8 cellular contexts compared by ENCODE assay signal in genomic region chr11:117183178-117183577, GRCh38. TPM values are rescaled to one million over a fixed set of nuclear protein-coding genes. Genes with fewer than 3 reads are reported as not detected.
A peak's percentile ranks its signal among the peaks of the same experiment; 100 is the strongest.
DNase-seq lines count a peak whose midpoint lies in the region; ATAC-seq and TF ChIP-seq lines count a peak whose summit lies in the region.
"Not testable (repeated sequence)": the region's sequence is repeated elsewhere in the genome, so short reads cannot be mapped to it uniquely, and the experiment has no call there.

No MANE protein-coding gene starts in this region.

- ATAC-seq in stimulated activated effector memory CD8-positive, alpha-beta T cell treated with anti-CD3 and anti-CD28 coated beads, Interleukin-12 subunit alpha, Interleukin-12 subunit beta, amount 100 ng/mL, for 72 hours, result not testable (repeated sequence)

- H3K4me3 ChIP-seq in coronary artery, right atrium auricular region, prostate gland, stomach: not testable (repeated sequence)

- POLR2A ChIA-PET in activated CD4-positive, alpha-beta memory T cell treated with anti-CD3 and anti-CD28 coated beads for 36 hours (lab: Charles Lee), result not testable (repeated sequence)

- H3K36me3 Mint-ChIP-seq in IgD-negative memory B cell; activated CD4-positive, alpha-beta memory T cell treated with anti-CD3 and anti-CD28 coated beads for 36 hours: not testable (repeated sequence)
- peaks cover 14% of the 10 kb centered on the region for H3K36me3 Mint-ChIP-seq in stimulated activated effector memory CD8-positive, alpha-beta T cell treated with anti-CD3 and anti-CD28 coated beads, Interleukin-12 subunit alpha, Interleukin-12 subunit beta, amount 100 ng/mL, for 72 hours

- not testable (repeated sequence) for H3K9me3 ChIP-seq in right atrium auricular region, prostate gland, stomach

- DNase-seq in activated CD4-positive, alpha-beta memory T cell treated with anti-CD3 and anti-CD28 coated beads for 36 hours, result peak; percentile 4
- peak; percentile 11 for DNase-seq in activated T-cell treated with anti-CD3 and anti-CD28 coated beads, Interleukin-2, amount 50 U/mL, for 1 hour
- peak; percentile 17 for DNase-seq in coronary artery (ENCODE audit: low spot score)
- DNase-seq in right atrium auricular region (ENCODE audit: low spot score), result peak; percentile 40
- not testable (repeated sequence) for DNase-seq in prostate gland (ENCODE audit: low spot score); stimulated activated effector memory CD8-positive, alpha-beta T cell treated with anti-CD3 and anti-CD28 coated beads, Interleukin-12 subunit alpha, Interleukin-12 subunit beta, amount 100 ng/mL, for 72 hours (ENCODE audit: low spot score in 2 of 2)
- peak; percentile 19 for DNase-seq in stomach

- intact Hi-C loops in activated CD4-positive, alpha-beta memory T cell treated with anti-CD3 and anti-CD28 coated beads for 36 hours (cut with micrococcal nuclease); prostate gland (cut with DNase I); stomach (cut with DNase I; ENCODE audit: low total_unique reads): not testable (repeated sequence)

- TF ChIP-seq POLR2A in prostate gland (IDR thresholded peaks at IDR 0.05); stomach (IDR thresholded peaks at IDR 0.05): not testable (repeated sequence)

- H3K4me1 ChIP-seq in right atrium auricular region, result peaks cover 0 to 24% of the 10 kb centered on the region in 2 donors
- H3K4me1 ChIP-seq in prostate gland (replicated peaks), result peaks cover 16% of the 10 kb centered on the region
- peaks cover 64 to 89% (median 81%) of the 10 kb centered on the region in 4 donors for H3K4me1 ChIP-seq in stomach

- WGBS in prostate gland, result 93% methylated on average over 13 of the region's 13 CpGs
- 79 to 95% (median 83%) methylated on average over 13 of the region's 13 CpGs for WGBS in stomach, 5 donors

- not testable (repeated sequence) for H3K27me3 ChIP-seq in right atrium auricular region; prostate gland (replicated peaks; ENCODE audit: insufficient read depth); stomach

- CTCF ChIA-PET in activated CD4-positive, alpha-beta memory T cell treated with anti-CD3 and anti-CD28 coated beads for 36 hours (lab: Charles Lee), result interaction anchor here (0.5 to 1.2 kb wide), 3 partner anchors 28 to 989 kb away, joined by 3 read pairs; no protein-coding TSS in a partner anchor

- not testable (repeated sequence) for H3K27ac ChIP-seq in coronary artery, right atrium auricular region
- H3K27ac ChIP-seq in prostate gland (peak overlapping the region; percentile 50 to 98), stomach (peak overlapping the region; percentile 42 to 99 (median 75))

- TF ChIP-seq CTCF in coronary artery (IDR thresholded peaks at IDR 0.05); right atrium auricular region (IDR thresholded peaks at IDR 0.05); prostate gland (IDR thresholded peaks at IDR 0.05); stomach (IDR thresholded peaks at IDR 0.05): not testable (repeated sequence)

- H3K4me3 Mint-ChIP-seq in IgD-negative memory B cell, result peak overlapping the region in 1 of 4 donors; percentile 80
- H3K4me3 Mint-ChIP-seq in activated CD4-positive, alpha-beta memory T cell treated with anti-CD3 and anti-CD28 coated beads for 36 hours; stimulated activated effector memory CD8-positive, alpha-beta T cell treated with anti-CD3 and anti-CD28 coated beads, Interleukin-12 subunit alpha, Interleukin-12 subunit beta, amount 100 ng/mL, for 72 hours: not testable (repeated sequence)

- H3K4me1 Mint-ChIP-seq in IgD-negative memory B cell, result peaks cover 38 to 48% (median 43%) of the 10 kb centered on the region in 3 donors
- peaks cover 23% of the 10 kb centered on the region for H3K4me1 Mint-ChIP-seq in activated CD4-positive, alpha-beta memory T cell treated with anti-CD3 and anti-CD28 coated beads for 36 hours (ENCODE audit: low read depth)
- peaks cover 25% of the 10 kb centered on the region for H3K4me1 Mint-ChIP-seq in stimulated activated effector memory CD8-positive, alpha-beta T cell treated with anti-CD3 and anti-CD28 coated beads, Interleukin-12 subunit alpha, Interleukin-12 subunit beta, amount 100 ng/mL, for 72 hours

- not testable (repeated sequence) for TF ChIP-seq EP300 in stomach (IDR thresholded peaks at IDR 0.05)

- peak overlapping the region; percentile 36 to 60 (median 39) for H3K27ac Mint-ChIP-seq in IgD-negative memory B cell
- not testable (repeated sequence) for H3K27ac Mint-ChIP-seq in activated CD4-positive, alpha-beta memory T cell treated with anti-CD3 and anti-CD28 coated beads for 36 hours
- peak overlapping the region; percentile 34 for H3K27ac Mint-ChIP-seq in stimulated activated effector memory CD8-positive, alpha-beta T cell treated with anti-CD3 and anti-CD28 coated beads, Interleukin-12 subunit alpha, Interleukin-12 subunit beta, amount 100 ng/mL, for 72 hours

- H3K36me3 ChIP-seq in right atrium auricular region (peaks cover 44% of the 10 kb centered on the region), stomach (peaks cover 32 to 61% (median 48%) of the 10 kb centered on the region in 4 donors)
- not testable (repeated sequence) for H3K36me3 ChIP-seq in prostate gland

- not testable (repeated sequence) for H3K27me3 Mint-ChIP-seq in IgD-negative memory B cell; activated CD4-positive, alpha-beta memory T cell treated with anti-CD3 and anti-CD28 coated beads for 36 hours

- not testable (repeated sequence) for H3K9me3 Mint-ChIP-seq in IgD-negative memory B cell; activated CD4-positive, alpha-beta memory T cell treated with anti-CD3 and anti-CD28 coated beads for 36 hours; stimulated activated effector memory CD8-positive, alpha-beta T cell treated with anti-CD3 and anti-CD28 coated beads, Interleukin-12 subunit alpha, Interleukin-12 subunit beta, amount 100 ng/mL, for 72 hours

RNA-seq across cellular contexts. Expression of gene SIDT2, which starts 4.6 kb away (rescaled TPM):
- polyA plus RNA-seq in IgD-negative memory B cell, result 61.0 TPM
- total RNA-seq in activated CD4-positive, alpha-beta memory T cell treated with anti-CD3 and anti-CD28 coated beads for 36 hours, result 10 to 100 TPM; 21.5 to 26.0 TPM
- 10 to 100 TPM; 19.1 to 33.0 TPM for total RNA-seq in right atrium auricular region
- total RNA-seq in prostate gland, result 100 to 1,000 TPM in 1 of 2 donors, 10 to 100 TPM in 1; 69.5 to 144 TPM
- 100 to 1,000 TPM in 3 of 5 donors, 10 to 100 TPM in 2; 15.1 to 310 (median 132) TPM for total RNA-seq in stomach
- 10 to 100 TPM; 16.9 to 39.4 (median 24.3) TPM for polyA plus RNA-seq in stomach

RNA-seq across cellular contexts. Expression of gene TAGLN, which starts 16.0 kb away (rescaled TPM):
- polyA plus RNA-seq in IgD-negative memory B cell (1.6 TPM), stomach (1,000 to 10,000 TPM in 2 of 3 donors, 100 to 1,000 TPM in 1; 575 to 2,971 (median 1,072) TPM)
- 1 to 10 TPM; 3.1 to 4.0 TPM for total RNA-seq in activated CD4-positive, alpha-beta memory T cell treated with anti-CD3 and anti-CD28 coated beads for 36 hours
- total RNA-seq in right atrium auricular region (1,000 to 10,000 TPM in 1 of 2 donors, 100 to 1,000 TPM in 1; 442 to 1,859 TPM), prostate gland (1,000 to 10,000 TPM; 2,153 to 2,440 TPM), stomach (1,000 to 10,000 TPM in 4 of 5 donors, 100 to 1,000 TPM in 1; 730 to 3,801 (median 2,320) TPM)

RNA-seq across cellular contexts. Expression of gene PAFAH1B2, which starts 39.1 kb away (rescaled TPM):
- 20.6 TPM for polyA plus RNA-seq in IgD-negative memory B cell
- 10 to 100 TPM; 61.3 to 61.5 TPM for total RNA-seq in activated CD4-positive, alpha-beta memory T cell treated with anti-CD3 and anti-CD28 coated beads for 36 hours
- total RNA-seq in right atrium auricular region, result 10 to 100 TPM; 41.1 to 65.8 TPM
- 100 to 1,000 TPM in 1 of 2 donors, 10 to 100 TPM in 1; 72.5 to 126 TPM for total RNA-seq in prostate gland
- 100 to 1,000 TPM in 1 of 5 donors, 10 to 100 TPM in 4; 31.9 to 174 (median 63.0) TPM for total RNA-seq in stomach
- polyA plus RNA-seq in stomach, result 10 to 100 TPM; 14.9 to 30.7 (median 27.5) TPM

RNA-seq across cellular contexts. Expression of gene PCSK7, which starts 48.7 kb away (rescaled TPM):
- polyA plus RNA-seq in IgD-negative memory B cell (68.1 TPM), stomach (10 to 100 TPM; 14.1 to 23.6 (median 20.4) TPM)
- 100 to 1,000 TPM; 104 to 105 TPM for total RNA-seq in activated CD4-positive, alpha-beta memory T cell treated with anti-CD3 and anti-CD28 coated beads for 36 hours
- total RNA-seq in right atrium auricular region (10 to 100 TPM; 25.3 to 32.8 TPM), prostate gland (10 to 100 TPM; 38.5 to 45.7 TPM), stomach (100 to 1,000 TPM in 3 of 5 donors, 10 to 100 TPM in 2; 64.8 to 232 (median 139) TPM)

RNA-seq across cellular contexts. Expression of gene RNF214, which starts 49.3 kb away (rescaled TPM):
- polyA plus RNA-seq in IgD-negative memory B cell, result 12.5 TPM
- 10 to 100 TPM; 16.9 to 18.3 TPM for total RNA-seq in activated CD4-positive, alpha-beta memory T cell treated with anti-CD3 and anti-CD28 coated beads for 36 hours
- total RNA-seq in right atrium auricular region, result 10 to 100 TPM; 11.0 to 11.5 TPM
- 10 to 100 TPM in 1 of 2 donors, 1 to 10 TPM in 1; 9.4 to 24.8 TPM for total RNA-seq in prostate gland
- total RNA-seq in stomach, result 10 to 100 TPM in 4 of 5 donors, 1 to 10 TPM in 1; 6.7 to 21.6 (median 13.8) TPM
- 10 to 100 TPM in 1 of 3 donors, 1 to 10 TPM in 2; 6.8 to 11.2 (median 8.0) TPM for polyA plus RNA-seq in stomach

Comparison
In these comparisons a context has a peak if more than half of its experiments do, and no peak if none do; other contexts are left out.
1. RNA of gene TAGLN, which starts 16.0 kb away (total RNA-seq): 2,153 to 2,440 TPM in prostate gland, 730 to 3,801 TPM in stomach and 442 to 1,859 TPM in right atrium auricular region; 3.1 to 4.0 TPM in activated CD4-positive, alpha-beta memory T cell treated with anti-CD3 and anti-CD28 coated beads for 36 hours; every median in the first group is over 10 times any median in the second.